Comparison of ENCODE assay signal across 8 cellular contexts in the genomic region with DNA sequence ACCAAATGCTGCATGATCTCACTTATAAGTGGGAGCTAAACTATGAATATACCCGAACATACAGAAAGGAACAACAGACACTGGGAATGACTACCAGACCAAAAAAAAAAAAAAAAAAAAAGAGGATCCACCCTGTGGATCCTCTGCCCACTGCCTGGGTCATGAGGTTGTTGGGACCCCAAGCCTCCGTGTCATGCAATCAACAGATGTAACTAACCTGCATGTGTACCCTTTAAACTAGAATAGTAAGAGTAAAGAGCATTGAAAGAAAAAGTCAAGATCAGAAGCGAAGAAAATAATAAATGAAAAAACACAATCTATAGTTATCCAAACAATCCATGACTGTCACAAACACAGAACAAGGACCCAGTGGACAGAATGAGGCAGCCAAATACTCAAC.
"Had no signal": no experiment of that assay in that cellular context is flagged by ENCODE, and none has a peak within 500 bp of the region (broad histone marks: within the 10 kb centered on the region; RNA-seq: fewer than 3 reads in every experiment).

No MANE protein-coding gene starts in this region.

- H2AFZ ChIP-seq: GM23248 had no signal

- H3K4me3 ChIP-seq: GM23248 had no signal

- FAIRE-seq: H1, H54, HTR-8/SVneo had no signal

- H3K9ac ChIP-seq: GM23248 had no signal

- H3K4me3 Mint-ChIP-seq: H9, IgD-negative memory B cell had no signal

- H3K9me3 Mint-ChIP-seq: H9 had no signal

- H3K4me1 Mint-ChIP-seq: H9 had no signal

- H3K27ac Mint-ChIP-seq: H9, IgD-negative memory B cell had no signal

- DNase-seq: GM23248, H9, HCEC 1CT, KG1 had no signal

- H3K27ac ChIP-seq: GM23248 had no signal

- H3K27me3 Mint-ChIP-seq: IgD-negative memory B cell had no signal
